Comparison of ENCODE assay signal across 1 cellular context in genomic region chr22:19644314-19645223, GRCh38.
TF ChIP-seq lines count a peak whose summit lies in the region.

No MANE protein-coding gene starts in this region.

TF ChIP-seq in K562, 482 proteins besides CTCF, POLR2A, EP300 and RAD21 (continued from another document):
- TF ChIP-seq CCNT2 (IDR thresholded peaks at IDR 0.05; ENCODE audit: borderline replicate concordance, extremely low read depth, insufficient read length, low read depth, low read length), result no peak
- TF ChIP-seq CAMTA2 (CRISPR knock-in tag; conservative IDR thresholded peaks at IDR 0.05), result no peak
- TF ChIP-seq FOSL1 (tag; conservative IDR thresholded peaks at IDR 0.05), result no peak
- no peak; the same call in 1 of the 2 replicates for TF ChIP-seq CTBP1 (IDR thresholded peaks at IDR 0.05; ENCODE audit: borderline replicate concordance)
- TF ChIP-seq, protein P1, sequence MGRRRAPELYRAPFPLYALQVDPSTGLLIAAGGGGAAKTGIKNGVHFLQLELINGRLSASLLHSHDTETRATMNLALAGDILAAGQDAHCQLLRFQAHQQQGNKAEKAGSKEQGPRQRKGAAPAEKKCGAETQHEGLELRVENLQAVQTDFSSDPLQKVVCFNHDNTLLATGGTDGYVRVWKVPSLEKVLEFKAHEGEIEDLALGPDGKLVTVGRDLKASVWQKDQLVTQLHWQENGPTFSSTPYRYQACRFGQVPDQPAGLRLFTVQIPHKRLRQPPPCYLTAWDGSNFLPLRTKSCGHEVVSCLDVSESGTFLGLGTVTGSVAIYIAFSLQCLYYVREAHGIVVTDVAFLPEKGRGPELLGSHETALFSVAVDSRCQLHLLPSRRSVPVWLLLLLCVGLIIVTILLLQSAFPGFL (CRISPR knock-in tag; IDR thresholded peaks at IDR 0.05), result no peak
- 0 out of 2 replicates have a peak, but pooled peaks have one; percentile 48 for TF ChIP-seq HDAC6 (IDR thresholded peaks at IDR 0.05; ENCODE audit: low read depth, low read length)
- 0 out of 2 replicates have a peak, but pooled peaks have one; percentile 6 for TF ChIP-seq JUN (IDR thresholded peaks at IDR 0.05; ENCODE audit: borderline replicate concordance, low read depth, low read length)
- TF ChIP-seq JUN (CRISPR knock-in tag; IDR thresholded peaks at IDR 0.05; ENCODE audit: borderline replicate concordance), result no peak
- peak; percentile 37; the same call in 1 of the 2 replicates for TF ChIP-seq HOXB6 (CRISPR knock-in tag; IDR thresholded peaks at IDR 0.05; ENCODE audit: borderline replicate concordance)
- no peak for TF ChIP-seq TEAD2 (tag; IDR thresholded peaks at IDR 0.05)
- no peak for TF ChIP-seq MECOM (CRISPR knock-in tag; IDR thresholded peaks at IDR 0.05)
- no peak for TF ChIP-seq GABPB1 (CRISPR knock-in tag; IDR thresholded peaks at IDR 0.05)
